23 cellular contexts compared by ENCODE assay signal in the genomic region with DNA sequence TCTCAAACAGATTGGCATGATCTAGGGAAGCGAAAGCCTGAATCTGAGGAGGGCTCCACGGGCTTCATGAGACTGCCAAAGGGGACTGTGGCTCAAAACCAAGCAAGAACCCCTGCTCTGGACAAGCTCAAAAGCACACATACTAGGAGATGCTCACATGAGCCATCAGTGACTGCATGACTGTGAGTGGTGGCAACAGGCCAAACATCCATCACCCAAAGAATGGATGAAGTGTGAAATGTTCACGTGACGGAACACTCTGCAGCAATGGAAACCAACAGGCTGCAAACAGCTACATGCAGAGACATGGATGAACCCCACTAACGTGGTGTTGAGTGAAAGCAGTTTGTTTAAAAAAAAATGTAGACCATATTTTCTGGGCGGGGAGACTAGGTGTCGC.
DNase-seq lines count a peak whose midpoint lies in the region; ATAC-seq, FAIRE-seq and TF ChIP-seq lines count a peak whose summit lies in the region.
"Had no signal": no experiment of that assay in that cellular context is flagged by ENCODE, and none has a peak within 500 bp of the region (broad histone marks: within the 10 kb centered on the region; RNA-seq: fewer than 3 reads in every experiment).

No MANE protein-coding gene starts in this region.

- POLR2A ChIA-PET in HepG2 (lab: Yijun Ruan, JAX), result no interaction called here

- H3K4me3 Mint-ChIP-seq in endothelial cell (ENCODE audit: unreplicated experiment), result peak overlapping the region; percentile 68
- H3K4me3 Mint-ChIP-seq in natural killer cell treated with Interleukin-12 subunit alpha and Interleukin-12 subunit beta and Interleukin-15 and Interleukin-18, amount 100 ng/mL, for 72 hours, result peak overlapping the region; percentile 49
- H3K4me3 Mint-ChIP-seq: CD14-positive monocyte; stimulated activated memory B cell treated with anti-CD40 and anti-IgM and Interleukin-4, amounts not matched to agents 10 μg/mL and 1 μg/mL and 100 μg/mL, for 72 hours had no signal

- TF ChIP-seq RAD21 in HepG2 (CRISPR knock-in tag; IDR thresholded peaks at IDR 0.05), result no peak

- BruUV-seq in HepG2 (replicated peaks; lab: Mats Ljungman, UMichigan), result no TSS peak

- no peaks in the 10 kb centered on the region for H4K20me1 ChIP-seq in HepG2 (ENCODE audit: insufficient read depth, low read length)

- peaks cover 40% of the 10 kb centered on the region for H3K4me1 Mint-ChIP-seq in endothelial cell (ENCODE audit: unreplicated experiment)
- peaks cover 67 to 69% of the 10 kb centered on the region in 2 donors for H3K4me1 Mint-ChIP-seq in natural killer cell treated with Interleukin-12 subunit alpha and Interleukin-12 subunit beta and Interleukin-15 and Interleukin-18, amount 100 ng/mL, for 72 hours (ENCODE audit: low read depth in 2 of 2)

- H3K4me1 ChIP-seq in HepG2 (ENCODE audit: insufficient read depth, low read length), result peaks cover 13% of the 10 kb centered on the region
- peaks cover 0 to 8% (median 2%) of the 10 kb centered on the region in 4 donors for H3K4me1 ChIP-seq in right lobe of liver

- no peak overlapping the region for H2AFZ ChIP-seq in HepG2 (ENCODE audit: low read length)

- no peak overlapping the region for H3K9ac ChIP-seq in HepG2 (ENCODE audit: insufficient read depth, low read depth, low read length)

- H3K27me3 Mint-ChIP-seq in endothelial cell (ENCODE audit: unreplicated experiment), result peaks cover 18% of the 10 kb centered on the region
- no peaks in the 10 kb centered on the region for H3K27me3 Mint-ChIP-seq in natural killer cell treated with Interleukin-12 subunit alpha and Interleukin-12 subunit beta and Interleukin-15 and Interleukin-18, amount 100 ng/mL, for 72 hours
- H3K27me3 Mint-ChIP-seq: stimulated activated memory B cell treated with anti-CD40 and anti-IgM and Interleukin-4, amounts not matched to agents 10 μg/mL and 1 μg/mL and 100 μg/mL, for 72 hours had no signal

- intact Hi-C loops in HepG2 (cut with micrococcal nuclease; ENCODE audit: unreplicated experiment), result no loop called here
- intact Hi-C loops in right lobe of liver (cut with DNase I), result no loop called here

- DNase-seq in HepG2 (ENCODE audit: low spot score) (no peak), right lobe of liver (no peak), endothelial cell (ENCODE audit: low spot score) (no peak), NCI-H1092 treated with DMSO at 0.1 percent for 48 hours (lab: John Stamatoyannopoulos, UW) (no peak), COLO668 (lab: John Stamatoyannopoulos, UW; ENCODE audit: unreplicated experiment) (no peak)
- DNase-seq in natural killer cell treated with Interleukin-12 subunit alpha and Interleukin-12 subunit beta and Interleukin-15 and Interleukin-18, amount 100 ng/mL, for 72 hours (ENCODE audit: low spot score), result no peak
- no peak for DNase-seq in central memory CD4-positive, alpha-beta T cell
- DNase-seq in activated T-cell treated with anti-CD3 and anti-CD28 coated beads, Interleukin-2, amount 50 U/mL, for 48 hours, result no peak
- DNase-seq: activated CD4-positive, CD25-positive, alpha-beta regulatory T cell treated with anti-CD3 and anti-CD28 coated beads, Interleukin-2, amount 50 U/mL, for 72 hours; activated naive CD4-positive, alpha-beta T cell treated with anti-CD3 and anti-CD28 coated beads, Interleukin-2, amount 50 U/mL, for 16 hours; GDM1; islet precursor cell; KG1; NCI-H2029 treated with DMSO at 0.1 percent for 48 hours; NCI-H510A treated with DMSO at 0.1 percent for 48 hours; ovary; stimulated activated CD4-positive, alpha-beta T cell treated with anti-CD3 and anti-CD28 coated beads, Interleukin-1b, Interleukin-23, amount 100 ng/mL, for 48 hours had no signal

- in situ Hi-C loops in HepG2 (cut with HindIII; ENCODE audit: extremely low pct_ligation_motif_present, low pct_unique_long_range_greater_than_20kb), result no loop called here

- H3K36me3 ChIP-seq in HepG2 (replicated peaks in 1 of 2; ENCODE audit: control insufficient read depth in 1 of 2, insufficient read depth in 2 of 2, low read length in 2 of 2) (no peaks in the 10 kb centered on the region), right lobe of liver (no peaks in the 10 kb centered on the region)
- H3K36me3 ChIP-seq: ovary, thyroid gland had no signal

- H3K36me3 Mint-ChIP-seq in endothelial cell (ENCODE audit: low read depth, unreplicated experiment), result peaks cover 76% of the 10 kb centered on the region
- peaks cover 31% of the 10 kb centered on the region for H3K36me3 Mint-ChIP-seq in natural killer cell treated with Interleukin-12 subunit alpha and Interleukin-12 subunit beta and Interleukin-15 and Interleukin-18, amount 100 ng/mL, for 72 hours

- no peak for TF ChIP-seq EP300 in HepG2 (IDR thresholded peaks at IDR 0.05; ENCODE audit: low read depth in 2 of 2, low read length in 2 of 2)
- no peak for TF ChIP-seq EP300 in HepG2 (CRISPR knock-in tag; IDR thresholded peaks at IDR 0.05; ENCODE audit: borderline replicate concordance)

- CTCF ChIA-PET in HepG2 (lab: Yijun Ruan, JAX; ENCODE audit: low intra/inter-chr PET ratio, low total read pairs), result no interaction called here

- H3K27ac Mint-ChIP-seq in endothelial cell (ENCODE audit: unreplicated experiment), result no peak overlapping the region
- peak overlapping the region; percentile 31 to 77 for H3K27ac Mint-ChIP-seq in natural killer cell treated with Interleukin-12 subunit alpha and Interleukin-12 subunit beta and Interleukin-15 and Interleukin-18, amount 100 ng/mL, for 72 hours

- H3K9me3 ChIP-seq in HepG2 (ENCODE audit: low read length), result no peaks in the 10 kb centered on the region
- no peaks in the 10 kb centered on the region for H3K9me3 ChIP-seq in right lobe of liver
- H3K9me3 ChIP-seq: ovary, thyroid gland had no signal

- no peaks in the 10 kb centered on the region for H3K79me2 ChIP-seq in HepG2 (ENCODE audit: insufficient read depth, low read length)

- ATAC-seq in HepG2 (no peak), right lobe of liver (no peak)
- no peak for ATAC-seq in natural killer cell treated with Interleukin-12 subunit alpha and Interleukin-12 subunit beta and Interleukin-15 and Interleukin-18, amount 100 ng/mL, for 72 hours
- ATAC-seq: stimulated activated memory B cell treated with anti-CD40 and anti-IgM and Interleukin-4, amounts not matched to agents 10 μg/mL and 1 μg/mL and 100 μg/mL, for 72 hours had no signal

- TF ChIP-seq POLR2A in HepG2 (IDR thresholded peaks at IDR 0.05; ENCODE audit: insufficient read depth in 1 of 2, low read depth in 2 of 2, low read length in 2 of 2), result no peak
- no peak for TF ChIP-seq POLR2A in right lobe of liver (IDR thresholded peaks at IDR 0.05)

- no peak overlapping the region for H3K4me2 ChIP-seq in HepG2 (ENCODE audit: low read depth, low read length)

- no peak for FAIRE-seq in HepG2 (lab: Jason Lieb, UNC)
- FAIRE-seq: astrocyte, colon had no signal

- no peaks in the 10 kb centered on the region for H3K9me3 Mint-ChIP-seq in endothelial cell (ENCODE audit: unreplicated experiment)
- no peaks in the 10 kb centered on the region for H3K9me3 Mint-ChIP-seq in natural killer cell treated with Interleukin-12 subunit alpha and Interleukin-12 subunit beta and Interleukin-15 and Interleukin-18, amount 100 ng/mL, for 72 hours
- H3K9me3 Mint-ChIP-seq: CD14-positive monocyte; stimulated activated memory B cell treated with anti-CD40 and anti-IgM and Interleukin-4, amounts not matched to agents 10 μg/mL and 1 μg/mL and 100 μg/mL, for 72 hours had no signal

- H3K4me3 ChIP-seq in HepG2 (replicated peaks in 1 of 3; ENCODE audit: insufficient read depth in 1 of 3, low read depth in 2 of 3, low read length in 3 of 3) (no peak overlapping the region), right lobe of liver (no peak overlapping the region)
- H3K4me3 ChIP-seq: lung, ovary, thyroid gland had no signal

- TF ChIP-seq CTCF in HepG2 (CRISPR knock-in tag; IDR thresholded peaks at IDR 0.05), result no peak
- TF ChIP-seq CTCF in right lobe of liver (IDR thresholded peaks at IDR 0.05), result no peak
- no peak for TF ChIP-seq CTCF in endothelial cell (IDR thresholded peaks at IDR 0.05; ENCODE audit: unreplicated experiment)

- H3K27ac ChIP-seq in HepG2 (ENCODE audit: extremely low read length, insufficient read depth, low read length), result no peak overlapping the region
- H3K27ac ChIP-seq in right lobe of liver, result no peak overlapping the region
- H3K27ac ChIP-seq: ovary, thyroid gland had no signal

- WGBS in HepG2 (ENCODE audit: low lambda C conversion rate), result 38% methylated on average over 7 of the region's 7 CpGs
- 67% methylated on average over 5 of the region's 7 CpGs for WGBS in right lobe of liver (ENCODE audit: insufficient coverage, low coverage, low lambda C conversion rate, missing lambda C conversion rate)

- H3K27me3 ChIP-seq in HepG2 (ENCODE audit: control insufficient read depth in 1 of 2, insufficient read depth in 2 of 2, low read length in 2 of 2), result peaks cover 0 to 13% of the 10 kb centered on the region in 2 experiments; a peak in 2 of 5 replicates
- no peaks in the 10 kb centered on the region for H3K27me3 ChIP-seq in right lobe of liver
- H3K27me3 ChIP-seq: ovary, thyroid gland had no signal

TF ChIP-seq in HepG2, 621 proteins besides CTCF, POLR2A, EP300 and RAD21:
- TF ChIP-seq ZNF83 (CRISPR knock-in tag; IDR thresholded peaks at IDR 0.05; ENCODE audit: borderline replicate concordance) (no peak), BHLHE40 (IDR thresholded peaks at IDR 0.05; ENCODE audit: low read length) (0 out of 2 replicates have a peak, but pooled peaks have one; percentile 23)
TF ChIP-seq in HepG2: peak in this region for 1.
